ENCODE assay signal across 8 cellular contexts in genomic region chr12:118850244-118850825, GRCh38.
DNase-seq lines count a peak whose midpoint lies in the region; ATAC-seq and TF ChIP-seq lines count a peak whose summit lies in the region.

No MANE protein-coding gene starts in this region.

- H3K36me3 ChIP-seq in DND-41 (ENCODE audit: insufficient read depth, low read length) = no peaks in the 10 kb centered on the region
- no peaks in the 10 kb centered on the region for H3K36me3 ChIP-seq in WERI-Rb-1
- H3K36me3 ChIP-seq in mesenchymal stem cell (ENCODE audit: control insufficient read depth in 1 of 2, insufficient read depth in 2 of 2, low read depth in 1 of 2, low read length in 2 of 2) = no peaks in the 10 kb centered on the region

- no peaks in the 10 kb centered on the region for H3K9me3 ChIP-seq in DND-41 (ENCODE audit: insufficient read depth, low read length, severe bottlenecking)
- H3K9me3 ChIP-seq in WERI-Rb-1 (ENCODE audit: severe bottlenecking) = no peaks in the 10 kb centered on the region
- no peaks in the 10 kb centered on the region for H3K9me3 ChIP-seq in mesenchymal stem cell (ENCODE audit: control insufficient read depth, low read length)

- H3K4ac ChIP-seq in mesenchymal stem cell (ENCODE audit: low read depth in 1 of 2, low read length in 2 of 2) = no peak overlapping the region

- H3K4me3 ChIP-seq in DND-41 (ENCODE audit: low read depth in 1 of 2, low read length in 2 of 2) = no peak overlapping the region
- no peak overlapping the region for H3K4me3 ChIP-seq in HFF-Myc (replicated peaks; ENCODE audit: low read depth, low read length)
- H3K4me3 ChIP-seq in WERI-Rb-1 (ENCODE audit: low read depth, low read length) = no peak overlapping the region
- H3K4me3 ChIP-seq in mesenchymal stem cell (ENCODE audit: insufficient read depth in 1 of 2, low read depth in 1 of 2, low read length in 2 of 2) = no peak overlapping the region

- no peak overlapping the region for H2BK5ac ChIP-seq in mesenchymal stem cell (ENCODE audit: low read depth, low read length, poor library complexity, severe bottlenecking)

- no peak overlapping the region for H3K18ac ChIP-seq in mesenchymal stem cell (ENCODE audit: low read depth in 1 of 2, low read length in 2 of 2)

- no peak overlapping the region for H2BK12ac ChIP-seq in mesenchymal stem cell (ENCODE audit: low read length in 2 of 2)

- H3K27me3 ChIP-seq in DND-41 (ENCODE audit: insufficient read depth, low read length, poor library complexity) = no peaks in the 10 kb centered on the region
- H3K27me3 ChIP-seq in WERI-Rb-1 (ENCODE audit: insufficient read depth, low read depth, severe bottlenecking) = no peaks in the 10 kb centered on the region
- no peaks in the 10 kb centered on the region for H3K27me3 ChIP-seq in mesenchymal stem cell (ENCODE audit: control insufficient read depth in 1 of 2, insufficient read depth in 1 of 2, low read length in 2 of 2)

- no peak overlapping the region for H4K8ac ChIP-seq in mesenchymal stem cell (ENCODE audit: low read length)

- H3K27ac ChIP-seq in DND-41 (ENCODE audit: low read length) (no peak overlapping the region), WERI-Rb-1 (no peak overlapping the region), mesenchymal stem cell (ENCODE audit: low read length, poor library complexity, severe bottlenecking) (no peak overlapping the region)

- no peak overlapping the region for H2BK120ac ChIP-seq in mesenchymal stem cell (ENCODE audit: low read depth, low read length)

- no peaks in the 10 kb centered on the region for H4K20me1 ChIP-seq in DND-41 (ENCODE audit: insufficient read depth, low read length)

- no peak overlapping the region for H3K23ac ChIP-seq in mesenchymal stem cell (ENCODE audit: low read length in 2 of 2)

- H3K4me1 ChIP-seq in DND-41 (ENCODE audit: insufficient read depth, low read length) (no peaks in the 10 kb centered on the region), mesenchymal stem cell (ENCODE audit: control insufficient read depth, insufficient read depth, low read depth, low read length) (no peaks in the 10 kb centered on the region)

- ATAC-seq in DND-41 (ENCODE audit: insufficient read depth, low read depth) = no peak
- peak; percentile 50 for ATAC-seq in left lobe of liver
- no peak for ATAC-seq in GM21723 (IDR thresholded peaks at IDR 0.05; ENCODE audit: unreplicated experiment)
- no peak for ATAC-seq in GM21515 (IDR thresholded peaks at IDR 0.05; ENCODE audit: unreplicated experiment)

- H3K9ac ChIP-seq in DND-41 (ENCODE audit: low read depth, low read length) (no peak overlapping the region), mesenchymal stem cell (ENCODE audit: low read length) (no peak overlapping the region)

- H3K79me2 ChIP-seq in DND-41 (ENCODE audit: insufficient read depth, low read length) = no peaks in the 10 kb centered on the region

- no peak overlapping the region for H3K4me2 ChIP-seq in DND-41 (ENCODE audit: insufficient read depth, low read length)
- H3K4me2 ChIP-seq in mesenchymal stem cell (ENCODE audit: low read length, poor library complexity, severe bottlenecking) = no peak overlapping the region

- DNase-seq in DND-41 (peak; percentile 21), HFF-Myc (ENCODE audit: extremely low read depth, low read depth) (no peak), WERI-Rb-1 (peak; percentile 21), left lobe of liver (ENCODE audit: low spot score) (no peak), mesenchymal stem cell (no peak), hepatic stellate cell (ENCODE audit: low spot score) (no peak)

- TF ChIP-seq CTCF in DND-41 (IDR thresholded peaks at IDR 0.05; ENCODE audit: borderline replicate concordance, extremely low read depth, low read length, poor library complexity, severe bottlenecking) (peak; percentile 85), HFF-Myc (IDR thresholded peaks at IDR 0.05; ENCODE audit: low read depth, low read length, missing control alignments) (peak; percentile 55), WERI-Rb-1 (IDR thresholded peaks at IDR 0.05; ENCODE audit: low read depth, low read length) (peak; percentile 75)

- H3K14ac ChIP-seq in mesenchymal stem cell (ENCODE audit: low read length in 2 of 2) = no peak overlapping the region

- no peak overlapping the region for H2BK15ac ChIP-seq in mesenchymal stem cell (ENCODE audit: low read depth, poor library complexity, severe bottlenecking)

- 15% methylated on average over 5 of the region's 7 CpGs for WGBS in mesenchymal stem cell

- H2AFZ ChIP-seq in DND-41 (ENCODE audit: low read depth, low read length) (no peak overlapping the region), mesenchymal stem cell (ENCODE audit: low read depth, low read length) (no peak overlapping the region)

- H3K79me1 ChIP-seq in mesenchymal stem cell (replicated peaks; ENCODE audit: low read length, poor library complexity, severe bottlenecking) = no peaks in the 10 kb centered on the region

- H2AK5ac ChIP-seq in mesenchymal stem cell (ENCODE audit: low read length, severe bottlenecking) = no peak overlapping the region

- H4K91ac ChIP-seq in mesenchymal stem cell (ENCODE audit: low read length) = no peak overlapping the region

Comparison
In these comparisons a context has a peak if more than half of its experiments do, and no peak if none do; other contexts are left out.
1. DNase-seq: peak in DND-41 (single experiment) and WERI-Rb-1 (single experiment); none in HFF-Myc (single experiment), left lobe of liver (single experiment), mesenchymal stem cell (single experiment) and hepatic stellate cell (single experiment).
2. Peak in every context shown above with its lines, with median percentiles within 50 percentile points of each other: CTCF ChIP-seq.